ENCODE assay signal across 9 cellular contexts in genomic region chr16:12340151-12340733, GRCh38.
DNase-seq lines count a peak whose midpoint lies in the region; ATAC-seq, FAIRE-seq and TF ChIP-seq lines count a peak whose summit lies in the region.
"Had no signal": no experiment of that assay in that cellular context is flagged by ENCODE, and none has a peak within 500 bp of the region (broad histone marks: within the 10 kb centered on the region; RNA-seq: fewer than 3 reads in every experiment).

No MANE protein-coding gene starts in this region.

- peak overlapping the region; percentile 65 for H3K27ac ChIP-seq in AG04450 (ENCODE audit: low read depth, low read length)
- no peak overlapping the region for H3K27ac ChIP-seq in colonic mucosa
- H3K27ac ChIP-seq in osteoblast (ENCODE audit: low read depth, low read length) = peak overlapping the region; percentile 91

- peak; percentile 64 for FAIRE-seq in GM12891 (lab: Jason Lieb, UNC)

- POLR2A ChIA-PET in AG04450 (lab: Yijun Ruan, JAX) = no interaction called here

- DNase-seq in AG04450 (ENCODE audit: low read depth, low spot score) = no peak
- no peak for DNase-seq in GM12891 (ENCODE audit: insufficient read length, low spot score)
- DNase-seq in NCI-H748 (lab: John Stamatoyannopoulos, UW; ENCODE audit: unreplicated experiment) = peak; percentile 76
- peak; percentile 51 for DNase-seq in colonic mucosa
- DNase-seq in osteoblast (ENCODE audit: insufficient read length, low spot score, missing footprints) = peak; percentile 82
- DNase-seq in Kasumi-1 (lab: John Stamatoyannopoulos, UW) = no peak
- no peak for DNase-seq in activated CD4-positive, CD25-positive, alpha-beta regulatory T cell treated with anti-CD3 and anti-CD28 coated beads, Interleukin-2, amount 50 U/mL, for 72 hours

- H3K4me3 ChIP-seq in AG04450 (ENCODE audit: low read depth, low read length) (no peak overlapping the region), colonic mucosa (no peak overlapping the region), osteoblast (ENCODE audit: insufficient read depth, low read length) (peak overlapping the region; percentile 34)
- H3K4me3 ChIP-seq: HAP-1 had no signal

- no peaks in the 10 kb centered on the region for H3K79me2 ChIP-seq in osteoblast (ENCODE audit: insufficient read depth, low read length)

- TF ChIP-seq POLR2A in GM12891 (IDR thresholded peaks at IDR 0.05; ENCODE audit: low read depth, low read length) = no peak

- H4K20me1 ChIP-seq in osteoblast (ENCODE audit: insufficient read depth, low read length) = no peaks in the 10 kb centered on the region

- H3K4me1 ChIP-seq in colonic mucosa (no peaks in the 10 kb centered on the region), osteoblast (ENCODE audit: insufficient read depth, low read length) (peaks cover 33% of the 10 kb centered on the region)
- H3K4me1 ChIP-seq: HAP-1 had no signal

- no peaks in the 10 kb centered on the region for H3K36me3 ChIP-seq in colonic mucosa
- no peaks in the 10 kb centered on the region for H3K36me3 ChIP-seq in osteoblast (ENCODE audit: insufficient read depth, low read length)
- H3K36me3 ChIP-seq: HAP-1 had no signal

- CTCF ChIA-PET in AG04450 (lab: Charles Lee) = interaction anchor here (0.8 to 2.9 kb wide), 5 partner anchors 9 to 245 kb away, joined by 3 to 14 read pairs (median 3); no protein-coding TSS in a partner anchor

- H3K27me3 ChIP-seq in AG04450 (ENCODE audit: control insufficient read depth, insufficient read depth, low read length) = no peaks in the 10 kb centered on the region
- H3K27me3 ChIP-seq in colonic mucosa = no peaks in the 10 kb centered on the region
- H3K27me3 ChIP-seq in osteoblast (ENCODE audit: insufficient read depth, low read length) = no peaks in the 10 kb centered on the region

- peak overlapping the region; percentile 78 for H3K4me2 ChIP-seq in osteoblast (ENCODE audit: insufficient read depth, low read length)

- no peak for ATAC-seq in GM18517 (IDR thresholded peaks at IDR 0.05; ENCODE audit: unreplicated experiment)

- no peak overlapping the region for H3K9ac ChIP-seq in colonic mucosa (ENCODE audit: low read depth in 2 of 2, low read length in 2 of 2)

- no peak overlapping the region for H2AFZ ChIP-seq in osteoblast (ENCODE audit: low read length)

- TF ChIP-seq CTCF in AG04450 (IDR thresholded peaks at IDR 0.05; ENCODE audit: low read depth, low read length) (peak; percentile 48), colonic mucosa (IDR thresholded peaks at IDR 0.05) (peak; percentile 36), osteoblast (IDR thresholded peaks at IDR 0.05; ENCODE audit: extremely low read depth, low read depth, low read length) (peak; percentile 55)

- no peaks in the 10 kb centered on the region for H3K9me3 ChIP-seq in AG04450 (ENCODE audit: control insufficient read depth, insufficient read depth, low read length)
- no peaks in the 10 kb centered on the region for H3K9me3 ChIP-seq in colonic mucosa
- no peaks in the 10 kb centered on the region for H3K9me3 ChIP-seq in osteoblast (ENCODE audit: low read depth, low read length)
- H3K9me3 ChIP-seq: HAP-1 had no signal

- intact Hi-C loops in colonic mucosa (cut with DNase I) = loop anchor here (10.0 kb wide), 1 partner anchor 245 kb away; no protein-coding TSS in a partner anchor

TF ChIP-seq in GM12891, 5 proteins besides CTCF, POLR2A, EP300 and RAD21:
- no peak for TF ChIP-seq POU2F2 (IDR thresholded peaks at IDR 0.05; ENCODE audit: low read depth, low read length)
- TF ChIP-seq POLR2AphosphoS5 (IDR thresholded peaks at IDR 0.05; ENCODE audit: low read depth, low read length) = no peak
- no peak for TF ChIP-seq PAX5 (IDR thresholded peaks at IDR 0.05; ENCODE audit: insufficient read depth, low read length, severe bottlenecking)
- no peak for TF ChIP-seq TAF1 (IDR thresholded peaks at IDR 0.05; ENCODE audit: low read depth, low read length)
- no peak for TF ChIP-seq SPI1 (IDR thresholded peaks at IDR 0.05; ENCODE audit: low read depth, low read length)

Comparison
In these comparisons a context has a peak if more than half of its experiments do, and no peak if none do; other contexts are left out.
1. DNase-seq: peak in NCI-H748 (single experiment), colonic mucosa (single experiment) and osteoblast (single experiment); none in AG04450 (single experiment), GM12891 (single experiment), Kasumi-1 (0 of 2) and activated CD4-positive, CD25-positive, alpha-beta regulatory T cell treated with anti-CD3 and anti-CD28 coated beads, Interleukin-2, amount 50 U/mL, for 72 hours (single experiment).
2. Peak in every context shown above with its lines, with median percentiles within 50 percentile points of each other: CTCF ChIP-seq.